8 cellular contexts compared by ENCODE assay signal in genomic region chr10:102917962-102918816, GRCh38. TPM values are rescaled to one million over a fixed set of nuclear protein-coding genes. Genes with fewer than 3 reads are reported as not detected.
DNase-seq lines count a peak whose midpoint lies in the region; ATAC-seq and TF ChIP-seq lines count a peak whose summit lies in the region.

Gene CNNM2 (plus strand): TSS chr10:102918294. CDS start chr10:102918481, 187 bp downstream.

- no peaks in the 10 kb centered on the region for H3K9me3 ChIP-seq in upper lobe of left lung

- 0 to 1% methylated on average over 5 to 63 of the region's 80 CpGs for WGBS in upper lobe of left lung, 2 donors

- peak within 1 kb of the TSS; percentile 67 to 92 (median 88) for H3K27ac ChIP-seq in upper lobe of left lung

- ATAC-seq in HG02884 (IDR thresholded peaks at IDR 0.05; ENCODE audit: unreplicated experiment): peak; percentile 83
- peak; percentile 97 to 98 for ATAC-seq in left cardiac atrium
- ATAC-seq in upper lobe of left lung (ENCODE audit: low FRiP score in 2 of 2): peak; percentile 98 to 99

- H3K36me3 ChIP-seq in upper lobe of left lung: no peaks in the 10 kb centered on the region

- intact Hi-C loops in left cardiac atrium (cut with DNase I): loop anchor here (1.0 to 5.0 kb wide), 4 partner anchors 149 to 327 kb away; partner anchors contain the start of gene RPEL1 (in 1 of the 2)
- intact Hi-C loops in posterior cingulate gyrus (cut with DNase I): loop anchor here (1.0 to 5.0 kb wide), 2 partner anchors 151 to 274 kb away; partner anchors contain the start of gene NT5C2

- TF ChIP-seq POLR2A in GM15510 (IDR thresholded peaks at IDR 0.05; ENCODE audit: borderline replicate concordance, extremely low read depth, insufficient read length) (peak; percentile 75), upper lobe of left lung (IDR thresholded peaks at IDR 0.05) (peak in 3 of 4 donors; percentile 34 to 68 (median 42))

- peak in 2 of 6 experiments; percentile 8 for TF ChIP-seq CTCF in upper lobe of left lung (IDR thresholded peaks at IDR 0.05)

- no peaks in the 10 kb centered on the region for H3K27me3 ChIP-seq in upper lobe of left lung

- H3K4me1 ChIP-seq in upper lobe of left lung: peaks cover 26 to 42% (median 39%) of the 10 kb centered on the region in 4 donors

- DNase-seq in NCI-H146 treated with DMSO at 0.1 percent for 48 hours (lab: John Stamatoyannopoulos, UW; ENCODE audit: unreplicated experiment) (peak; percentile 98), T-helper 1 cell (peak; percentile 100), amygdala (lab: John Stamatoyannopoulos, UW) (peak; percentile 77 to 100 (median 99)), left cardiac atrium (peak; percentile 100), posterior cingulate gyrus (peak; percentile 99 to 100 (median 100)), upper lobe of left lung (peak; percentile 99 to 100)

- peak within 1 kb of the TSS; percentile 80 to 99 (median 97) for H3K4me3 ChIP-seq in upper lobe of left lung

- no peak for TF ChIP-seq EP300 in upper lobe of left lung (IDR thresholded peaks at IDR 0.05)

RNA-seq across cellular contexts. Expression of gene CNNM2, which starts in this region (rescaled TPM):
- 1 to 10 TPM; 3.7 to 3.9 TPM for total RNA-seq in left cardiac atrium
- total RNA-seq in upper lobe of left lung: 10 to 100 TPM in 4 of 6 donors, 1 to 10 TPM in 2; 6.4 to 33.5 (median 11.7) TPM

Comparison
In these comparisons a context has a peak if more than half of its experiments do, and no peak if none do; other contexts are left out.
1. Peak in every context shown above with its lines: DNase-seq, ATAC-seq, H3K4me3 ChIP-seq and H3K27ac ChIP-seq.